15 cellular contexts compared by ENCODE assay signal in the genomic region with DNA sequence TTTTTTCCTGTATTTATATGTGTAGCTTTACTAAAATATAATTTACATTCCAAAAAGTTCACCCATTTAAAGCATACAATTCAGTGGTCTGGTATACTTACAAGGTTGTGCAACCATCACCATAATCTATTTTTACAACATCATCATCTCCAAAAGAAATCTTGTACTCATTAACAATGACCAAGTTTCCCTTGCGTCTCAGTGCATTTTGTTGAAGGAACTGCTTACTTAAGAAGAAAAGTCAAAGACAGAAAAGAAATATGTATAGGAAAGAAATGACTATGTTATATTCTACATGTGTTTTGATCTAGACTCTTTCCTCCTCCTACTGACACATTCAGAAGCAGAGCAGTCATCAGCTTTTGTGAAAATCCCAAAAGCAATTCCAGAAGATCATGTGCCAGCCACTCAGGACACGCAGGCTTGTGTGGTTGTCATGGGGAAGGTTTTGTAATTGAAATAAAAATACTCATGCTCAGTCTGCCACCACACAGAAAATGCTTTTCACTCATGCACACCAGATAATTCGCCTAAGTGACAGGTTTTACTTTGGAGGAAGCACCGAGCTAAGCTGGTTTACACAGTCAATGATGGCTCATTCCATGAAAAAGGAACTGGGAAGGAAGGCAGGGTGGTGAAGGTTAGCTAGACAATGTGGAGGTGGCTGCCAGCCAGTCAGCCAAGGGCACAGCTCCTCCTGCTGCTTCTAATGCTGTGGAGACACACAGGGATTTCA.
A peak's percentile ranks its signal among the peaks of the same experiment; 100 is the strongest.
DNase-seq lines count a peak whose midpoint lies in the region; ATAC-seq, FAIRE-seq and TF ChIP-seq lines count a peak whose summit lies in the region.
"Had no signal": no experiment of that assay in that cellular context is flagged by ENCODE, and none has a peak within 500 bp of the region (broad histone marks: within the 10 kb centered on the region; RNA-seq: fewer than 3 reads in every experiment).

No MANE protein-coding gene starts in this region.

- no peak for FAIRE-seq in H54 (lab: Jason Lieb, UNC)
- FAIRE-seq: endothelial cell of umbilical vein, GM12891 had no signal

- no peak for TF ChIP-seq POLR2A in H54 (IDR thresholded peaks at IDR 0.05; ENCODE audit: low read depth, low read length)

- TF ChIP-seq CTCF in fibroblast of villous mesenchyme (IDR thresholded peaks at IDR 0.05; ENCODE audit: insufficient read depth, low read depth, low read length), result no peak

- ATAC-seq in HG02759 (IDR thresholded peaks at IDR 0.05; ENCODE audit: unreplicated experiment) (no peak), HG03565 (IDR thresholded peaks at IDR 0.05; ENCODE audit: unreplicated experiment) (no peak)

- no peak overlapping the region for H3K4me3 ChIP-seq in fibroblast of villous mesenchyme (ENCODE audit: low read depth, low read length)
- H3K4me3 ChIP-seq: lower lobe of right lung, PC-9, stomach had no signal

- peak; percentile 78 for DNase-seq in Ammon's horn (ENCODE audit: low spot score)
- peak; percentile 46 for DNase-seq in RPMI7951 (ENCODE audit: low read depth)
- peak; percentile 43 for DNase-seq in fibroblast of villous mesenchyme (ENCODE audit: low read depth)
- DNase-seq in occipital lobe (lab: John Stamatoyannopoulos, UW), result peak; percentile 25
- DNase-seq in GF-D8 (lab: John Stamatoyannopoulos, UW), result no peak
- DNase-seq in H54 (ENCODE audit: insufficient read length, low spot score), result no peak
- DNase-seq: activated gamma-delta T cell treated with Interleukin-2 at 50 U/mL for 16 hours; CD4-positive, alpha-beta T cell; lower lobe of right lung; PC-9; stomach had no signal

Comparison
In these comparisons a context has a peak if more than half of its experiments do, and no peak if none do; other contexts are left out.
1. DNase-seq: peak in Ammon's horn (single experiment), RPMI7951 (single experiment), fibroblast of villous mesenchyme (single experiment) and occipital lobe (single experiment); none in GF-D8 (single experiment) and H54 (single experiment).